ENCODE assay signal across 8 cellular contexts in genomic region chr6:43308990-43309477, GRCh38. TPM values are rescaled to one million over a fixed set of nuclear protein-coding genes. Genes with fewer than 3 reads are reported as not detected.
DNase-seq lines count a peak whose midpoint lies in the region; ATAC-seq and TF ChIP-seq lines count a peak whose summit lies in the region.

No MANE protein-coding gene starts in this region.

- WGBS in prostate gland, result 33% methylated on average over 9 of the region's 9 CpGs

- no peaks in the 10 kb centered on the region for H3K36me3 ChIP-seq in RWPE2 (ENCODE audit: low read depth)
- H3K36me3 ChIP-seq in prostate gland, result no peaks in the 10 kb centered on the region

- no peak for ATAC-seq in RWPE2 (ENCODE audit: low read depth)

- H3K4me3 ChIP-seq in GM08714 (ENCODE audit: low read length), result peak overlapping the region; percentile 52; the same call in 1 of the 2 replicates
- H3K4me3 ChIP-seq in RWPE2 (ENCODE audit: severe bottlenecking), result peak overlapping the region; percentile 23
- H3K4me3 ChIP-seq in fibroblast of villous mesenchyme (ENCODE audit: low read depth, low read length), result peak overlapping the region; percentile 39
- peak overlapping the region; percentile 13 to 29 for H3K4me3 ChIP-seq in prostate gland

- intact Hi-C loops in prostate gland (cut with DNase I), result no loop called here

- no peak for TF ChIP-seq POLR2A in prostate gland (IDR thresholded peaks at IDR 0.05)

- H3K4me1 ChIP-seq in RWPE2 (ENCODE audit: insufficient read depth, poor library complexity, severe bottlenecking) (no peaks in the 10 kb centered on the region), prostate gland (replicated peaks) (no peaks in the 10 kb centered on the region)

- H3K27me3 ChIP-seq in RWPE2 (ENCODE audit: insufficient read depth, poor library complexity, severe bottlenecking), result no peaks in the 10 kb centered on the region
- no peaks in the 10 kb centered on the region for H3K27me3 ChIP-seq in prostate gland (replicated peaks; ENCODE audit: insufficient read depth)

- H3K27ac ChIP-seq in RWPE2 (ENCODE audit: poor library complexity, severe bottlenecking) (no peak overlapping the region), prostate gland (no peak overlapping the region)

- no peak for DNase-seq in RWPE2 (ENCODE audit: low spot score)
- DNase-seq in fibroblast of villous mesenchyme (ENCODE audit: low read depth), result no peak
- DNase-seq in prostate gland (ENCODE audit: low spot score), result no peak
- no peak for DNase-seq in SW 1271 (lab: John Stamatoyannopoulos, UW)
- DNase-seq in GM10266 (ENCODE audit: extremely low spot score), result no peak
- DNase-seq in dedifferentiated amniotic fluid mesenchymal stem cell (ENCODE audit: extremely low spot score), result no peak
- no peak for DNase-seq in NCI-H748 (lab: John Stamatoyannopoulos, UW; ENCODE audit: unreplicated experiment)

- H3K9me3 ChIP-seq in RWPE2 (ENCODE audit: severe bottlenecking) (peaks cover 2% of the 10 kb centered on the region), prostate gland (no peaks in the 10 kb centered on the region)

- TF ChIP-seq CTCF in RWPE2 (IDR thresholded peaks at IDR 0.05; ENCODE audit: poor library complexity, severe bottlenecking) (no peak), fibroblast of villous mesenchyme (IDR thresholded peaks at IDR 0.05; ENCODE audit: insufficient read depth, low read depth, low read length) (no peak), prostate gland (IDR thresholded peaks at IDR 0.05) (no peak), GM10266 (IDR thresholded peaks at IDR 0.05; ENCODE audit: control insufficient read depth, insufficient read depth, low read depth, missing control alignments) (no peak)

RNA-seq across cellular contexts. Expression of gene CRIP3, which starts 0.4 kb away (rescaled TPM):
- total RNA-seq in fibroblast of villous mesenchyme (not detected in 2 replicates), prostate gland (1 to 10 TPM in 1 of 2 donors, under 1 TPM in 1; 0.55 to 7.3 TPM)

RNA-seq across cellular contexts. Expression of gene SLC22A7, which starts 11.0 kb away (rescaled TPM):
- total RNA-seq in fibroblast of villous mesenchyme, result not detected in 2 replicates
- total RNA-seq in prostate gland, result not detected
